28 cellular contexts compared by ENCODE assay signal in the genomic region with DNA sequence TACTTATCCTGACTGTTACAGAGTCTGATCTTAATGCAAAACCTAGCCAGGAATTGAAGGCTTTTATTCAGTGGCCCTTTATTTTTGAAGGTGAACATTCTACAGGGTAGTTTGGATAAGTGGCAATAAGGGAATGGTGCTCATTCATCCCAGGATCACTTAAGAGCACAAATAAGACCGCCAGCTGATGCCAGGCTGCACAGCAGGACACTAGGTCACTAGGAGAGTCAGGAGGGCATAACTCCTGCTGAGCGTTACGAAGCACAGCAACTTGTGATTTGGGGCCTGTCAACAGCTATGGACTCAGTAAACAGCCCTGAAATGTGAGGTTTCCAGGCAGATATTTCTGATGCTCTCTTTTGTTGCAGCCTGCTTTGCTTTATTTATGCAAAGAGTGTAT.
"Had no signal": no experiment of that assay in that cellular context is flagged by ENCODE, and none has a peak within 500 bp of the region (broad histone marks: within the 10 kb centered on the region; RNA-seq: fewer than 3 reads in every experiment).

No MANE protein-coding gene starts in this region.

- H3K4me3 ChIP-seq: heart left ventricle, pancreas, prostate gland, sigmoid colon, thyroid gland, upper lobe of left lung, vagina had no signal

- DNase-seq: activated CD4-positive, alpha-beta T cell treated with anti-CD3 and anti-CD28 coated beads for 36 hours; activated CD4-positive, CD25-positive, alpha-beta regulatory T cell; activated CD8-positive, alpha-beta memory T cell treated with anti-CD3 and anti-CD28 coated beads, Interleukin-2, amount 10 ng/mL, durations not matched to agents 7 days and 5 days; activated CD8-positive, alpha-beta T cell treated with anti-CD3 and anti-CD28 coated beads, Interleukin-2, amount 10 ng/mL, durations not matched to agents 7 days and 5 days; activated naive CD4-positive, alpha-beta T cell; activated T-cell treated with anti-CD3 and anti-CD28 coated beads, Interleukin-2, amount 50 U/mL, for 48 hours; endodermal cell; foreskin keratinocyte; heart left ventricle; hypothalamus; immature natural killer cell; kidney; left colon; naive B cell; nephron progenitor cell; pancreas; sigmoid colon; small intestine; stimulated activated CD4-positive, alpha-beta T cell treated with anti-CD3 and anti-CD28 coated beads, Interleukin-4, amount 100 ng/mL, for 24 hours; stimulated activated naive CD8-positive, alpha-beta T cell treated with anti-CD3 and anti-CD28 coated beads, Interleukin-15, amount 100 ng/mL, for 72 hours; substantia nigra; thyroid gland; upper lobe of left lung had no signal

- H3K9me3 ChIP-seq: heart left ventricle, pancreas, prostate gland, sigmoid colon, thyroid gland, upper lobe of left lung, vagina had no signal

- H3K36me3 ChIP-seq: heart left ventricle, pancreas, prostate gland, sigmoid colon, thyroid gland, upper lobe of left lung, vagina had no signal

- H3K4me1 ChIP-seq: foreskin keratinocyte, heart left ventricle, pancreas, prostate gland, sigmoid colon, thyroid gland, upper lobe of left lung, vagina had no signal

- ATAC-seq: activated CD4-positive, alpha-beta T cell treated with anti-CD3 and anti-CD28 coated beads for 36 hours; activated CD8-positive, alpha-beta memory T cell treated with anti-CD3 and anti-CD28 coated beads, Interleukin-2, amount 10 ng/mL, durations not matched to agents 7 days and 5 days; activated CD8-positive, alpha-beta T cell treated with anti-CD3 and anti-CD28 coated beads, Interleukin-2, amount 10 ng/mL, durations not matched to agents 7 days and 5 days; activated naive CD4-positive, alpha-beta T cell treated with anti-CD3 and anti-CD28 coated beads, Interleukin-2, amount 50 U/mL, for 72 hours; esophagus mucosa; foreskin keratinocyte; heart left ventricle; left colon; pancreas; stimulated activated memory B cell treated with anti-CD40 and anti-IgM and Interleukin-4, amounts not matched to agents 10 μg/mL and 1 μg/mL and 100 μg/mL, for 72 hours; stimulated activated naive CD8-positive, alpha-beta T cell treated with anti-CD3 and anti-CD28 coated beads, Interleukin-15, amount 100 ng/mL, for 72 hours had no signal

- H3K27ac ChIP-seq: foreskin keratinocyte, heart left ventricle, pancreas, prostate gland, sigmoid colon, thyroid gland, upper lobe of left lung, vagina had no signal
